In the genomic region with DNA sequence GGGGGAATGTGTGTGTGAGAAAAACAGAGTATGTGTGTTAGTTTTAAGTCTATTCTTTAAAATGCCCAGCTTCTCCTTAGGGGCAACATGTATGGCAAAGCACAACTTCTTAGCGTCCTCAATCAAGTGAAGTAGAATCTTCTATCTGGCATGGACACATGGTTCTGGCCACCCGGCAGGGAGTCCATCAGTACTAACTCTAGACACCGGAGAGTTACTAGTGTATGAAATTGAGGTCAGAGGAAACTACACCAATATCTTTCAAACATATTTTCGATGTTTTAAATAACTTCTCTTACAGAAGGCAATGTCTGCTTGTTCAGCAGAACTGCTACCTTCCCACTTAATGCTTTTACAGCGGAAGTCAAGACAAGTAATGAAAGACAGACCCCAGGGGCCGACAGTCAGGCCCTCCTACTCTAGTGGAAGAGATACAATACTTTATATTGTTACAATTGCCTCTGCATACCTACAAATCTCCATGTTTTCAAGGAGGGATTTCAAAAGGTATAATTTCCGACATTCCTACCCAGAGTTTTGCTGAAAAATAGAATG, we compare ENCODE assay signal across 9 cellular contexts.
DNase-seq lines count a peak whose midpoint lies in the region; ATAC-seq and TF ChIP-seq lines count a peak whose summit lies in the region.
"Had no signal": no experiment of that assay in that cellular context is flagged by ENCODE, and none has a peak within 500 bp of the region (broad histone marks: within the 10 kb centered on the region; RNA-seq: fewer than 3 reads in every experiment).

No MANE protein-coding gene starts in this region.

- no peaks in the 10 kb centered on the region for H3K9me3 ChIP-seq in heart right ventricle
- no peaks in the 10 kb centered on the region for H3K9me3 ChIP-seq in breast epithelium
- H3K9me3 ChIP-seq in muscle layer of duodenum (ENCODE audit: control insufficient read depth in 1 of 2, low read length in 2 of 2), result no peaks in the 10 kb centered on the region
- no peaks in the 10 kb centered on the region for H3K9me3 ChIP-seq in upper lobe of left lung

- no peak for TF ChIP-seq CTCF in heart right ventricle (IDR thresholded peaks at IDR 0.05)
- TF ChIP-seq CTCF in breast epithelium (IDR thresholded peaks at IDR 0.05), result no peak
- no peak for TF ChIP-seq CTCF in upper lobe of left lung (IDR thresholded peaks at IDR 0.05)

- no peak for DNase-seq in heart right ventricle
- DNase-seq in left ventricle myocardium superior, result no peak
- DNase-seq in breast epithelium (ENCODE audit: low spot score in 2 of 2), result no peak
- no peak for DNase-seq in upper lobe of left lung
- DNase-seq in hippocampal formation (lab: John Stamatoyannopoulos, UW), result no peak
- DNase-seq in glomerular visceral epithelial cell (ENCODE audit: extremely low spot score), result no peak
- DNase-seq in iPS-NIHi11 (ENCODE audit: low spot score), result no peak
- DNase-seq: NCI-H510A treated with DMSO at 0.1 percent for 48 hours had no signal

- H3K27ac ChIP-seq in heart right ventricle (peak overlapping the region; percentile 68 to 94 (median 88)), breast epithelium (peak overlapping the region; percentile 88 to 95), muscle layer of duodenum (ENCODE audit: low read length) (peak overlapping the region; percentile 96), upper lobe of left lung (peak overlapping the region; percentile 64 to 85 (median 78))

- H3K27me3 ChIP-seq in heart right ventricle (no peaks in the 10 kb centered on the region), breast epithelium (no peaks in the 10 kb centered on the region), muscle layer of duodenum (ENCODE audit: low read depth, low read length) (no peaks in the 10 kb centered on the region), upper lobe of left lung (no peaks in the 10 kb centered on the region)

- TF ChIP-seq EP300 in upper lobe of left lung (IDR thresholded peaks at IDR 0.05), result no peak

- H3K4me3 ChIP-seq in heart right ventricle (peak overlapping the region in 4 of 10 donors; percentile 18 to 21 (median 20)), breast epithelium (peak overlapping the region in 1 of 3 donors; percentile 29), muscle layer of duodenum (ENCODE audit: low read depth in 1 of 2, low read length in 2 of 2) (peak overlapping the region in 1 of 2 donors; percentile 52), upper lobe of left lung (no peak overlapping the region)

- TF ChIP-seq POLR2A in breast epithelium (IDR thresholded peaks at IDR 0.05) (no peak), upper lobe of left lung (IDR thresholded peaks at IDR 0.05) (no peak)

- H3K36me3 ChIP-seq in heart right ventricle, result peaks cover 0 to 1% (median 0%) of the 10 kb centered on the region in 9 donors
- H3K36me3 ChIP-seq in breast epithelium, result no peaks in the 10 kb centered on the region
- H3K36me3 ChIP-seq in muscle layer of duodenum (ENCODE audit: control insufficient read depth in 1 of 2, insufficient read depth in 2 of 2, low read length in 2 of 2), result peaks cover 0 to 32% of the 10 kb centered on the region in 2 donors
- H3K36me3 ChIP-seq in upper lobe of left lung, result no peaks in the 10 kb centered on the region

- ATAC-seq in heart right ventricle (no peak), left ventricle myocardium superior (no peak), upper lobe of left lung (ENCODE audit: low FRiP score in 2 of 2) (no peak)

- WGBS in heart right ventricle, 2 donors, result 34 to 44% methylated on average over 7 of the region's 7 CpGs
- 68 to 69% methylated on average over 7 of the region's 7 CpGs for WGBS in upper lobe of left lung, 2 donors

- intact Hi-C loops in heart right ventricle (cut with DNase I), result no loop called here
- intact Hi-C loops in left ventricle myocardium superior (cut with micrococcal nuclease), result no loop called here
- intact Hi-C loops in breast epithelium (cut with DNase I; ENCODE audit: low total_unique reads), result no loop called here

- peaks cover 33 to 99% (median 85%) of the 10 kb centered on the region in 9 donors for H3K4me1 ChIP-seq in heart right ventricle
- H3K4me1 ChIP-seq in breast epithelium, result peaks cover 20 to 43% of the 10 kb centered on the region in 2 donors
- H3K4me1 ChIP-seq in muscle layer of duodenum (ENCODE audit: control insufficient read depth in 1 of 2, insufficient read depth in 2 of 2, low read length in 2 of 2), result peaks cover 34 to 87% of the 10 kb centered on the region in 2 donors
- peaks cover 80 to 83% (median 81%) of the 10 kb centered on the region in 4 donors for H3K4me1 ChIP-seq in upper lobe of left lung
